Comparison of ENCODE assay signal across 15 cellular contexts in the genomic region with DNA sequence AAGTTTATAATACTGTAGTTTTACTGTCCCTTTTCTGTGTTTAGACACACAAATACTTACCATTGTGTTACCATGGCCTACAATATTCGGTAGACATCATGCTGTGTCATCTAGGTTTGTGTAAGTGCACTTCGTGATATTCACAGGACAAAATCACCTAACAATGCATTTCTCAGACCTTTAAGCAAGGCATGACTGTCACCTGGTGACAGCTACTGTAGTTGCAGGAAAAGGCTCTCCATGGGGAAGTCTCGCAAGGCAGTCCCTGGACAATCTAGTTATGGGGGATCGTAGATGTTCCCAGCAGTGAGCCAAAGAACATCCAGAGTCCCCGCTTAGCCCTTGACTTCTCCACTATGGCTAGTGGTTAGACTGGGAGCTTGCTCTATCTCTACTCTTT.
A peak's percentile ranks its signal among the peaks of the same experiment; 100 is the strongest.
DNase-seq lines count a peak whose midpoint lies in the region; ATAC-seq, FAIRE-seq and TF ChIP-seq lines count a peak whose summit lies in the region.
"Had no signal": no experiment of that assay in that cellular context is flagged by ENCODE, and none has a peak within 500 bp of the region (broad histone marks: within the 10 kb centered on the region; RNA-seq: fewer than 3 reads in every experiment).

No MANE protein-coding gene starts in this region.

- in situ Hi-C loops in HepG2 (cut with HindIII; ENCODE audit: extremely low pct_ligation_motif_present, low pct_unique_long_range_greater_than_20kb): no loop called here

- H3K9me3 ChIP-seq in HepG2 (ENCODE audit: low read length): no peaks in the 10 kb centered on the region
- H3K9me3 ChIP-seq in right lobe of liver: no peaks in the 10 kb centered on the region
- H3K9me3 ChIP-seq in PC-3 (ENCODE audit: low read length): no peaks in the 10 kb centered on the region

- peaks cover 0 to 5% of the 10 kb centered on the region in 2 experiments; a peak in 2 of 5 replicates for H3K27me3 ChIP-seq in HepG2 (ENCODE audit: control insufficient read depth in 1 of 2, insufficient read depth in 2 of 2, low read length in 2 of 2)
- H3K27me3 ChIP-seq in right lobe of liver: no peaks in the 10 kb centered on the region
- no peaks in the 10 kb centered on the region for H3K27me3 ChIP-seq in PC-3 (ENCODE audit: low read length)
- peaks cover 14% of the 10 kb centered on the region for H3K27me3 ChIP-seq in foreskin keratinocyte

- TF ChIP-seq RAD21 in HepG2 (CRISPR knock-in tag; IDR thresholded peaks at IDR 0.05): 0 out of 2 replicates have a peak, but pooled peaks have one; percentile 40

- no peak overlapping the region for H3K4me2 ChIP-seq in HepG2 (ENCODE audit: low read depth, low read length)
- no peak overlapping the region for H3K4me2 ChIP-seq in PC-3 (ENCODE audit: low read length)

- no peak overlapping the region for H3K4me3 ChIP-seq in HepG2 (replicated peaks in 1 of 3; ENCODE audit: insufficient read depth in 1 of 3, low read depth in 2 of 3, low read length in 3 of 3)
- no peak overlapping the region for H3K4me3 ChIP-seq in right lobe of liver
- no peak overlapping the region for H3K4me3 ChIP-seq in PC-3 (ENCODE audit: low read length)

- H3K36me3 ChIP-seq in HepG2 (replicated peaks in 1 of 2; ENCODE audit: control insufficient read depth in 1 of 2, insufficient read depth in 2 of 2, low read length in 2 of 2) (peaks cover 4 to 28% of the 10 kb centered on the region in 2 experiments; a peak in 3 of 5 replicates), right lobe of liver (peaks cover 0 to 20% (median 5%) of the 10 kb centered on the region in 4 donors), PC-3 (ENCODE audit: low read depth, low read length) (no peaks in the 10 kb centered on the region; the same call in 1 of the 2 replicates)

- DNase-seq in HepG2 (ENCODE audit: low spot score): no peak
- no peak for DNase-seq in right lobe of liver
- peak; percentile 12 for DNase-seq in PC-3
- DNase-seq in foreskin keratinocyte: peak in 1 of 2 donors; percentile 21
- DNase-seq in NOMO-1 (lab: John Stamatoyannopoulos, UW; ENCODE audit: unreplicated experiment in 2 of 2): no peak
- no peak for DNase-seq in RWPE1 (ENCODE audit: low spot score)
- DNase-seq: activated T-cell treated with anti-CD3 and anti-CD28 coated beads, Interleukin-2, amount 50 U/mL, for 48 hours; hippocampal formation; NCI-H510A treated with DMSO at 0.1 percent for 48 hours; stimulated activated CD4-positive, alpha-beta T cell treated with anti-CD3 and anti-CD28 coated beads, Interleukin-4, amount 100 ng/mL, for 1 hour; stimulated activated naive B cell treated with anti-CD40 and anti-IgM and Interleukin-4, amounts not matched to agents 10 μg/mL and 1 μg/mL and 100 μg/mL, for 72 hours had no signal

- H4K20me1 ChIP-seq in HepG2 (ENCODE audit: insufficient read depth, low read length) (no peaks in the 10 kb centered on the region), PC-3 (ENCODE audit: low read length) (no peaks in the 10 kb centered on the region)

- H3K9me2 ChIP-seq in PC-3 (replicated peaks; ENCODE audit: low read length): no peaks in the 10 kb centered on the region

- H3K79me2 ChIP-seq in HepG2 (ENCODE audit: insufficient read depth, low read length): no peaks in the 10 kb centered on the region
- H3K79me2 ChIP-seq in PC-3 (ENCODE audit: low read length): no peaks in the 10 kb centered on the region

- BruUV-seq in HepG2 (replicated peaks; lab: Mats Ljungman, UMichigan) (no TSS peak), PC-3 (replicated peaks; lab: Mats Ljungman, UMichigan) (TSS peak; percentile 17)

- FAIRE-seq in HepG2 (lab: Jason Lieb, UNC): peak; percentile 32
- FAIRE-seq: astrocyte, G401.6 had no signal

- peak; percentile 71 for ATAC-seq in HepG2
- ATAC-seq in right lobe of liver: no peak
- peak; percentile 24 for ATAC-seq in PC-3
- peak; percentile 28 for ATAC-seq in foreskin keratinocyte
- no peak for ATAC-seq in HG03342 (IDR thresholded peaks at IDR 0.05; ENCODE audit: unreplicated experiment)
- no peak for ATAC-seq in GM18861 (IDR thresholded peaks at IDR 0.05; ENCODE audit: unreplicated experiment)
- ATAC-seq: stimulated activated naive B cell treated with anti-CD40 and anti-IgM and Interleukin-4, amounts not matched to agents 10 μg/mL and 1 μg/mL and 100 μg/mL, for 72 hours had no signal

- no peak overlapping the region for H3K9ac ChIP-seq in HepG2 (ENCODE audit: insufficient read depth, low read depth, low read length)
- no peak overlapping the region for H3K9ac ChIP-seq in PC-3 (ENCODE audit: low read length)

- WGBS in HepG2 (ENCODE audit: low lambda C conversion rate): 84% methylated on average over 5 of the region's 5 CpGs
- WGBS in right lobe of liver (ENCODE audit: insufficient coverage, low coverage, low lambda C conversion rate, missing lambda C conversion rate): 68% methylated on average over 3 of the region's 5 CpGs

- TF ChIP-seq EP300 in HepG2 (IDR thresholded peaks at IDR 0.05; ENCODE audit: low read depth in 2 of 2, low read length in 2 of 2) (no peak), HepG2 (CRISPR knock-in tag; IDR thresholded peaks at IDR 0.05; ENCODE audit: borderline replicate concordance) (no peak)

- no peaks in the 10 kb centered on the region for H3F3A ChIP-seq in PC-3 (ENCODE audit: low read length, unreplicated experiment)

- POLR2A ChIA-PET in HepG2 (lab: Yijun Ruan, JAX) (no interaction called here), PC-3 (lab: Charles Lee; ENCODE audit: unreplicated experiment) (no interaction called here), RWPE1 (lab: Yijun Ruan, JAX; ENCODE audit: low non-redundant PET) (no interaction called here)

- TF ChIP-seq CTCF in HepG2 (CRISPR knock-in tag; IDR thresholded peaks at IDR 0.05): peak; percentile 69
- TF ChIP-seq CTCF in right lobe of liver (IDR thresholded peaks at IDR 0.05): peak in 2 of 4 donors; percentile 4 to 7
- TF ChIP-seq CTCF in PC-3 (conservative IDR thresholded peaks at IDR 0.05; ENCODE audit: low read depth, low read length): peak; percentile 38; the same call in 1 of the 2 replicates
- TF ChIP-seq CTCF in foreskin keratinocyte (conservative IDR thresholded peaks at IDR 0.05): peak; percentile 62
- no peak for TF ChIP-seq CTCF in RWPE1 (conservative IDR thresholded peaks at IDR 0.05; ENCODE audit: low read depth)

- H3K4me1 ChIP-seq in HepG2 (ENCODE audit: insufficient read depth, low read length): no peaks in the 10 kb centered on the region
- H3K4me1 ChIP-seq in right lobe of liver: no peaks in the 10 kb centered on the region
- H3K4me1 ChIP-seq in PC-3 (ENCODE audit: insufficient read depth, low read length): no peaks in the 10 kb centered on the region
- no peaks in the 10 kb centered on the region for H3K4me1 ChIP-seq in foreskin keratinocyte

- intact Hi-C loops in HepG2 (cut with micrococcal nuclease; ENCODE audit: unreplicated experiment) (loop anchor here (2.0 kb wide), 1 partner anchor 363 kb away; no protein-coding TSS in a partner anchor), right lobe of liver (cut with DNase I) (no loop called here), PC-3 (cut with micrococcal nuclease) (no loop called here)

- CTCF ChIA-PET in HepG2 (lab: Yijun Ruan, JAX; ENCODE audit: low intra/inter-chr PET ratio, low total read pairs): no interaction called here
- CTCF ChIA-PET in PC-3 (lab: Charles Lee): no interaction called here
- CTCF ChIA-PET in RWPE1 (lab: Yijun Ruan, JAX): interaction anchor here (0.7 to 1.0 kb wide), 3 partner anchors 382 to 499 kb away, joined by 3 to 4 read pairs (median 3); no protein-coding TSS in a partner anchor

- TF ChIP-seq POLR2A in HepG2 (IDR thresholded peaks at IDR 0.05; ENCODE audit: insufficient read depth in 1 of 2, low read depth in 2 of 2, low read length in 2 of 2): no peak
- TF ChIP-seq POLR2A in right lobe of liver (IDR thresholded peaks at IDR 0.05): no peak

- no peak overlapping the region for H3K27ac ChIP-seq in HepG2 (ENCODE audit: extremely low read length, insufficient read depth, low read length)
- no peak overlapping the region for H3K27ac ChIP-seq in right lobe of liver
- no peak overlapping the region for H3K27ac ChIP-seq in PC-3 (ENCODE audit: low read length)
- no peak overlapping the region for H3K27ac ChIP-seq in foreskin keratinocyte
- H3K27ac ChIP-seq in RWPE1: no peak overlapping the region

- H2AFZ ChIP-seq in HepG2 (ENCODE audit: low read length) (no peak overlapping the region), PC-3 (ENCODE audit: low read length) (no peak overlapping the region)

TF ChIP-seq in HepG2, 621 proteins besides CTCF, POLR2A, EP300 and RAD21:
- no peak for TF ChIP-seq NCOA5 (CRISPR knock-in tag; IDR thresholded peaks at IDR 0.05)
- peak; percentile 60; the same call in 1 of the 2 replicates for TF ChIP-seq SMC3 (IDR thresholded peaks at IDR 0.05; ENCODE audit: low read length)
- TF ChIP-seq SUZ12 (IDR thresholded peaks at IDR 0.05; ENCODE audit: low read depth, low read length): no peak
- 0 out of 4 replicates have a peak, but pooled peaks of 1 of the 2 experiments have one; percentile 5 for TF ChIP-seq MAFK (conservative IDR thresholded peaks at IDR 0.05 in 1 of 2, IDR thresholded peaks at IDR 0.05 in 1 of 2; ENCODE audit: low read length in 2 of 2)
- no peak for TF ChIP-seq ZNF781 (CRISPR knock-in tag; IDR thresholded peaks at IDR 0.05; ENCODE audit: borderline replicate concordance, not compliant biosample characterization)
- TF ChIP-seq STAG1 (CRISPR knock-in tag; IDR thresholded peaks at IDR 0.05): peak; percentile 71

Comparison
In these comparisons a context has a peak if more than half of its experiments do, and no peak if none do; other contexts are left out.
1. ATAC-seq: peak in HepG2 (single experiment), PC-3 (single experiment) and foreskin keratinocyte (single experiment); none in right lobe of liver (0 of 4), HG03342 (single experiment) and GM18861 (single experiment).